In the genomic region with DNA sequence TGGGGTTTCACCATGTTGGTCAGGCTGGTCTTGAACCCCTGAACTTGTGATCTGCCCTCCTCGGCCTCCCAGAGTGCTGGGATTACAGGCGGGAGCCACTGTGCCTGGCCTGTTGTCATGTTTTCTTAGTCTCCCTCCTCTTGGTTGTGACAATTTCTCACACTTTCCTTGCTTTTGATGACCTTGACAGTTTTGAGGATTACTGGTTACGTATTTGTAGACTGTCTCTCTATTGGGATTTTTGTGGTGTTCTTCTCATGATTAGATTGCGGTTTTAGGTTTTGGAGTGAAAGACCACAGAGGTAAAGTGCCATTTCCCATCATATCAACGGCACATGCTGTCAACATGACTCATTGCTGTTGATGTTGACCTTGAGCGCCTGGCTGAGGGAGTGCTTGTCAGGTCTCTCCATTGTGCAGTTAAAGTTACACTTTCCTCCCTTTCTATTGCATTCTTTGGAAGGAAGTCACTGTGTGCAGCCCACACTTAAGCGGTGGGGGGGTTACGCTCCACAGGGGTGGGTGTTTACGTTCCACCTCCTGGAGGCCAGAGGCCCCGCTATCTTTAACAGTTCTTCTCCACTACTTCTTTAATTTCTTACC, we compare ENCODE assay signal across 9 cellular contexts. TPM values are rescaled to one million over a fixed set of nuclear protein-coding genes. Genes with fewer than 3 reads are reported as not detected.
DNase-seq lines count a peak whose midpoint lies in the region; ATAC-seq and TF ChIP-seq lines count a peak whose summit lies in the region.
"Had no signal": no experiment of that assay in that cellular context is flagged by ENCODE, and none has a peak within 500 bp of the region (broad histone marks: within the 10 kb centered on the region; RNA-seq: fewer than 3 reads in every experiment).

No MANE protein-coding gene starts in this region.

- peak overlapping the region; percentile 1 for H3K27ac Mint-ChIP-seq in nephron progenitor cell

- no peaks in the 10 kb centered on the region for H3K9me3 Mint-ChIP-seq in nephron progenitor cell

- H3K4me1 ChIP-seq in Panc1 (ENCODE audit: control insufficient read depth, insufficient read depth, low read length) (peaks cover 4% of the 10 kb centered on the region; the same call in 1 of the 2 replicates), BE2C (peaks cover 20% of the 10 kb centered on the region)
- H3K4me1 ChIP-seq: Peyer's patch had no signal

- H3K9me3 ChIP-seq in Panc1 (ENCODE audit: control insufficient read depth, insufficient read depth, low read depth, low read length) (no peaks in the 10 kb centered on the region), BE2C (no peaks in the 10 kb centered on the region)
- H3K9me3 ChIP-seq: Peyer's patch had no signal

- H3K27me3 ChIP-seq in Panc1 (ENCODE audit: control insufficient read depth, insufficient read depth, low read length) (no peaks in the 10 kb centered on the region), BE2C (no peaks in the 10 kb centered on the region)
- H3K27me3 ChIP-seq: Peyer's patch had no signal

- POLR2A ChIA-PET in Panc1 (lab: Charles Lee), result no interaction called here

- in situ Hi-C loops in Panc1 (cut with HindIII; ENCODE audit: low pct_unique_long_range_greater_than_20kb, low sequenced_read_pairs) (no loop called here), astrocyte of the spinal cord (cut with HindIII; ENCODE audit: low sequenced_read_pairs) (no loop called here)

- no TSS peak for BruUV-seq in Panc1 (replicated peaks; lab: Mats Ljungman, UMichigan)

- DNase-seq in H4 (ENCODE audit: low spot score), result peak; percentile 92
- DNase-seq in Panc1 (ENCODE audit: low read depth, low spot score), result no peak
- DNase-seq in astrocyte of the spinal cord (ENCODE audit: low read depth, low spot score), result peak; percentile 95
- peak; percentile 52 for DNase-seq in nephron progenitor cell
- DNase-seq in BE2C, result no peak

- H3K4me3 Mint-ChIP-seq in nephron progenitor cell, result peak overlapping the region; percentile 3

- peak; percentile 64 for ATAC-seq in Panc1
- no peak for ATAC-seq in GM18870 (IDR thresholded peaks at IDR 0.05; ENCODE audit: unreplicated experiment)
- ATAC-seq in GM21737 (IDR thresholded peaks at IDR 0.05; ENCODE audit: unreplicated experiment), result no peak
- ATAC-seq in HG02885 (IDR thresholded peaks at IDR 0.05; ENCODE audit: poor library complexity, unreplicated experiment), result no peak

- H3K27ac ChIP-seq in Panc1 (ENCODE audit: low read length), result no peak overlapping the region
- H3K27ac ChIP-seq: Peyer's patch had no signal

- peaks cover 54% of the 10 kb centered on the region for H3K4me1 Mint-ChIP-seq in nephron progenitor cell

- TF ChIP-seq CTCF in Panc1 (IDR thresholded peaks at IDR 0.05), result no peak
- no peak for TF ChIP-seq CTCF in astrocyte of the spinal cord (IDR thresholded peaks at IDR 0.05; ENCODE audit: low read depth, low read length)
- TF ChIP-seq CTCF in nephron progenitor cell (IDR thresholded peaks at IDR 0.05), result no peak
- TF ChIP-seq CTCF in BE2C (IDR thresholded peaks at IDR 0.05; ENCODE audit: low read depth, low read length), result no peak

- H3K36me3 ChIP-seq in Panc1 (ENCODE audit: control insufficient read depth, insufficient read depth, low read length) (no peaks in the 10 kb centered on the region), BE2C (no peaks in the 10 kb centered on the region)
- H3K36me3 ChIP-seq: Peyer's patch had no signal

- peaks cover 38% of the 10 kb centered on the region for H3K27me3 Mint-ChIP-seq in nephron progenitor cell (ENCODE audit: low read depth, poor library complexity)

- no peaks in the 10 kb centered on the region for H3K36me3 Mint-ChIP-seq in nephron progenitor cell (ENCODE audit: low read depth)

- H3K4me3 ChIP-seq in Panc1 (ENCODE audit: low read depth in 2 of 2, low read length in 2 of 2) (no peak overlapping the region), astrocyte of the spinal cord (ENCODE audit: low read depth, low read length) (no peak overlapping the region), BE2C (ENCODE audit: low read depth, low read length) (no peak overlapping the region)
- H3K4me3 ChIP-seq: Peyer's patch had no signal

- CTCF ChIA-PET in Panc1 (lab: Charles Lee), result interaction anchor here (1.0 kb wide), 2 partner anchors 19 to 38 kb away, joined by 3 to 7 read pairs; no protein-coding TSS in a partner anchor

- intact Hi-C loops in Panc1 (cut with micrococcal nuclease; ENCODE audit: unreplicated experiment), result no loop called here

RNA-seq across cellular contexts. Expression of gene NEURL1, which starts 10.8 kb away (rescaled TPM):
- 0.10 and 0.72 TPM in 2 replicates for total RNA-seq in H4 (2014; rRNA removed; shearing (Covaris generic))
- 0.10 TPM for total RNA-seq in Panc1 (2021; ENCODE audit: unreplicated experiment)
- 0.84 TPM for polyA plus RNA-seq in Panc1 (2012; ENCODE audit: insufficient read length)
- 10.0 TPM for polyA plus RNA-seq in BE2C (2012; ENCODE audit: insufficient read depth, insufficient read length, low read depth)

RNA-seq across cellular contexts. Expression of gene CALHM3, which starts 25.2 kb away (rescaled TPM):
- 0.23 TPM in 1 of 2 replicates, not detected in the other for total RNA-seq in H4 (2014; rRNA removed; shearing (Covaris generic))
- total RNA-seq in Panc1 (2021; ENCODE audit: unreplicated experiment), result not detected
- not detected for polyA plus RNA-seq in Panc1 (2012; ENCODE audit: insufficient read length)
- polyA plus RNA-seq in BE2C (2012; ENCODE audit: insufficient read depth, insufficient read length, low read depth), result not detected
- total RNA-seq: Peyer's patch had no signal

RNA-seq across cellular contexts. Expression of gene CALHM1, which starts 45.6 kb away (rescaled TPM):
- not detected in 2 replicates for total RNA-seq in H4 (2014; rRNA removed; shearing (Covaris generic))
- not detected for total RNA-seq in Panc1 (2021; ENCODE audit: unreplicated experiment)
- polyA plus RNA-seq in Panc1 (2012; ENCODE audit: insufficient read length), result not detected
- 0.19 TPM for polyA plus RNA-seq in BE2C (2012; ENCODE audit: insufficient read depth, insufficient read length, low read depth)

RNA-seq across cellular contexts. Expression of gene CALHM2, which starts 52.1 kb away (rescaled TPM):
- 0.43 and 0.97 TPM in 2 replicates for total RNA-seq in H4 (2014; rRNA removed; shearing (Covaris generic))
- total RNA-seq in Panc1 (2021; ENCODE audit: unreplicated experiment), result 5.9 TPM
- 9.9 TPM for polyA plus RNA-seq in Panc1 (2012; ENCODE audit: insufficient read length)
- polyA plus RNA-seq in BE2C (2012; ENCODE audit: insufficient read depth, insufficient read length, low read depth), result 57.6 TPM

Comparison
In these comparisons a context has a peak if more than half of its experiments do, and no peak if none do; other contexts are left out.
1. DNase-seq: peak in H4 (single experiment), astrocyte of the spinal cord (single experiment) and nephron progenitor cell (single experiment); none in Panc1 (single experiment) and BE2C (single experiment).